Comparison of ENCODE assay signal across 8 cellular contexts in the genomic region with DNA sequence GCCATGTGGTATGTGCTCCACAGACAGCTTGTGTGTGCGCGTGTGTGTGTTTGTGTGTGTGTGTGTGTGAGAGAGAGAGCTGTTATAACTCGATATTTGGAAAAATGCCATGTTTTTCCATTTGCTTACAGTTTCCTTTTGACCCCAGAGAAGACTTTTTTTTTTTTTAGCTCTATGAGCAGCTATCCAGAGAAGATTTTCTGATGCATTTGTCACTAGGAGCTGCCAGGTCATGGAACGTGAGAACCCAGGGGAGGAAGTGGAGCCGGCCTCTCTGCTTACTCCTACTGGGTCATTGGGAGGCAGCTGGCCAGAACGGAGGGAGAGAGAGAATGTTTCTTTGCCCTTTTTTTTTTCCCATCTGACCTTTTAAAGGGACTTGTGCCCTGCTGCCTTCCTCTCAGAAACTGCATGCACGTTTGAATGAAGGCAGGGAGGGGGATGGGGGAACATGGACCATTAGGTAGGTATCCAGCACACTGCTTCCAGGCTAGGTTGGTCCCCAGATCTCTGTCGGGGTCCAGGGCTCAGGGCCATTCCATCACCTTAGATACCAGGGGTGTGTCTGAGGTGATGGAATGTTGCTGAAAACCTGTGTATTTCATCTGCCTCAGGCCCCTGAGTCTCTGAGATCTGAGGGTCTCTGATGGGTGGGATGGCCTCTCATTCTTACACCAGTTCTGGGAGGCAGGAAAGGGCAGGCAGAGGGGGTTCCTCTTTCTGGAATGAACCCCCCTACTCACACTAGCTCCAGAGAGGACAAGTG. TPM values are rescaled to one million over a fixed set of nuclear protein-coding genes. Genes with fewer than 3 reads are reported as not detected.
DNase-seq lines count a peak whose midpoint lies in the region; ATAC-seq, FAIRE-seq and TF ChIP-seq lines count a peak whose summit lies in the region.

No MANE protein-coding gene starts in this region.

- DNase-seq in DMS53 (lab: John Stamatoyannopoulos, UW) (peak; percentile 90), NCI-H226 (peak; percentile 19), fibroblast of mammary gland (ENCODE audit: low read depth) (peak; percentile 69), pancreas (peak in 3 of 6 donors; percentile 45 to 61 (median 45)), H7 (no peak)
- DNase-seq in stimulated activated CD8-positive, alpha-beta memory T cell treated with anti-CD3 and anti-CD28 coated beads, Interleukin-4, amount 100 ng/mL, for 48 hours: no peak
- DNase-seq in activated CD4-positive, CD25-positive, alpha-beta regulatory T cell (lab: John Stamatoyannopoulos, UW): no peak

- H3K4me3 ChIP-seq in fibroblast of mammary gland (ENCODE audit: control insufficient read depth, low read depth, low read length) (no peak overlapping the region), pancreas (no peak overlapping the region), H7 (ENCODE audit: insufficient read depth, low read depth, low read length) (no peak overlapping the region)

- no peak for TF ChIP-seq CTCF in fibroblast of mammary gland (conservative IDR thresholded peaks at IDR 0.05; ENCODE audit: control insufficient read depth, insufficient read depth, low read depth, low read length)
- TF ChIP-seq CTCF in pancreas (IDR thresholded peaks at IDR 0.05): no peak

- no peaks in the 10 kb centered on the region for H3K36me3 ChIP-seq in pancreas
- no peaks in the 10 kb centered on the region for H3K36me3 ChIP-seq in H7 (replicated peaks; ENCODE audit: control insufficient read depth, insufficient read depth, low read length)

- no peaks in the 10 kb centered on the region for H3K27me3 ChIP-seq in pancreas
- H3K27me3 ChIP-seq in H7 (ENCODE audit: control insufficient read depth, insufficient read depth, low read length): no peaks in the 10 kb centered on the region

- ATAC-seq in pancreas (peak; percentile 18 to 41 (median 32)), GM18868 (IDR thresholded peaks at IDR 0.05; ENCODE audit: unreplicated experiment) (no peak)

- peaks cover 5 to 22% (median 13%) of the 10 kb centered on the region in 3 donors for H3K4me1 ChIP-seq in pancreas

- H3K9me3 ChIP-seq in pancreas: no peaks in the 10 kb centered on the region

- no peak for FAIRE-seq in pancreas (lab: Jason Lieb, UNC)

- intact Hi-C loops in pancreas (cut with DNase I): no loop called here

- H3K27ac ChIP-seq in pancreas: peak overlapping the region; percentile 3 to 76 (median 46)

- WGBS in pancreas, 2 donors: 15 to 17% methylated on average over 8 of the region's 8 CpGs

RNA-seq across cellular contexts. Expression of a gene that starts 11.2 kb away (rescaled TPM):
- total RNA-seq in pancreas: 10 to 100 TPM; 10.9 to 18.2 (median 14.3) TPM
- polyA plus RNA-seq in pancreas: 10 to 100 TPM; 19.2 to 24.6 TPM
- total RNA-seq in H7 (2014; rRNA removed; shearing (Covaris generic)): 77.3 and 102 TPM in 2 replicates

RNA-seq across cellular contexts. Expression of a gene that starts 53.9 kb away (rescaled TPM):
- total RNA-seq in pancreas: under 1 TPM in 3 of 6 donors, not detected in 3; 0.06 to 0.16 (median 0.12) TPM
- polyA plus RNA-seq in pancreas: 1 to 10 TPM in 1 of 2 donors, under 1 TPM in 1; 0.08 to 1.1 TPM
- 0.07 TPM in 1 of 2 replicates, not detected in the other for total RNA-seq in H7 (2014; rRNA removed; shearing (Covaris generic))

Comparison
In these comparisons a context has a peak if more than half of its experiments do, and no peak if none do; other contexts are left out.
1. DNase-seq: peak in DMS53 (single experiment), NCI-H226 (single experiment) and fibroblast of mammary gland (single experiment); none in stimulated activated CD8-positive, alpha-beta memory T cell treated with anti-CD3 and anti-CD28 coated beads, Interleukin-4, amount 100 ng/mL, for 48 hours (single experiment), activated CD4-positive, CD25-positive, alpha-beta regulatory T cell (0 of 4) and H7 (single experiment).